1 cellular context compared by ENCODE assay signal in genomic region chr20:32789896-32790750, GRCh38.
A peak's percentile ranks its signal among the peaks of the same experiment; 100 is the strongest.
TF ChIP-seq lines count a peak whose summit lies in the region.

No MANE protein-coding gene starts in this region.

TF ChIP-seq in GM12878, 131 proteins besides CTCF, POLR2A, EP300 and RAD21 (continued from another document):
- TF ChIP-seq BACH1 (IDR thresholded peaks at IDR 0.05; ENCODE audit: borderline replicate concordance) (no peak), REST (IDR thresholded peaks at IDR 0.05; ENCODE audit: low read depth, low read length) (no peak), TAF1 (IDR thresholded peaks at IDR 0.05; ENCODE audit: borderline replicate concordance, low read depth, low read length) (no peak), SUZ12 (IDR thresholded peaks at IDR 0.05; ENCODE audit: unreplicated experiment) (no peak), TBL1XR1 (IDR thresholded peaks at IDR 0.05; ENCODE audit: low read depth, low read length) (no peak), STAT3 (IDR thresholded peaks at IDR 0.05; ENCODE audit: low read depth, low read length) (no peak), YY1 (IDR thresholded peaks at IDR 0.05; ENCODE audit: low read depth, low read length) (peak; percentile 55; the same call in 1 of the 2 replicates), ZNF274 (IDR thresholded peaks at IDR 0.05; ENCODE audit: insufficient read depth, insufficient read length) (no peak), SMC3 (IDR thresholded peaks at IDR 0.05; ENCODE audit: borderline replicate concordance, low read length) (peak; percentile 89), IRF5 (IDR thresholded peaks at IDR 0.05; ENCODE audit: borderline replicate concordance) (no peak), GATAD2B (conservative IDR thresholded peaks at IDR 0.05; ENCODE audit: low read depth) (no peak; the same call in 1 of the 2 replicates), POLR2AphosphoS2 (IDR thresholded peaks at IDR 0.05; ENCODE audit: low read depth, low read length) (no peak), BCL3 (IDR thresholded peaks at IDR 0.05; ENCODE audit: borderline replicate concordance, insufficient read depth, low read depth, low read length, poor library complexity, severe bottlenecking) (no peak)
